21 cellular contexts compared by ENCODE assay signal in the genomic region with DNA sequence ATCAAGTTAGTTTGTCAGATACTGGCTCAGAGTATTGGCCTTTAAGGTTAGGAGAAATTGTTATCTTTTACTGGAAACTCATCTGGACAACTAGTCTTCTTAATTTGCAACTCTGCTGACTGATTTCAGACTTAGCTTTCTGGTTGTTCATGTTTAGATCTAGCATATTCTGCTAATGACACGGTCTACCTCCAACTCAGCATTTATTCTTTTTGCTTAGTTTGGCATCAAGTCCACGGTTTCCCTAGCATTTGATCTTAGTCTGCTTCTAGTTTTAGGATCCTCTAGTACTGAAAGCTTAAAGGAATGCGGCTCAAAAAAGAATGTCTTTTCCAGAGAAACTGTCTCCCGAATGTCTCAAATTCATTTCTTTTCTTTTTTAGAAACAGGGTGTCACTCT.
DNase-seq lines count a peak whose midpoint lies in the region; ATAC-seq, FAIRE-seq and TF ChIP-seq lines count a peak whose summit lies in the region.
"Had no signal": no experiment of that assay in that cellular context is flagged by ENCODE, and none has a peak within 500 bp of the region (broad histone marks: within the 10 kb centered on the region; RNA-seq: fewer than 3 reads in every experiment).

No MANE protein-coding gene starts in this region.

- no peaks in the 10 kb centered on the region for H3K27me3 Mint-ChIP-seq in activated T-helper 17 cell treated with anti-CD3 and anti-CD28 coated beads, Interleukin-2, amount 50 U/mL, for 72 hours
- H3K27me3 Mint-ChIP-seq: CD8-positive, alpha-beta memory T cell; IgD-negative memory B cell had no signal

- POLR2A ChIA-PET in AG04450 (lab: Yijun Ruan, JAX), result no interaction called here

- H3K4me3 Mint-ChIP-seq in activated T-helper 17 cell treated with anti-CD3 and anti-CD28 coated beads, Interleukin-2, amount 50 U/mL, for 72 hours, result no peak overlapping the region
- H3K4me3 Mint-ChIP-seq: CD8-positive, alpha-beta memory T cell; IgD-negative memory B cell had no signal

- DNase-seq in AG04450 (ENCODE audit: low read depth, low spot score) (peak; percentile 16), choroid plexus epithelial cell (ENCODE audit: low read depth) (peak; percentile 27), iris pigment epithelial cell (ENCODE audit: low read depth) (peak; percentile 16), anterior cingulate cortex (lab: John Stamatoyannopoulos, UW) (no peak), NCI-H128 (lab: John Stamatoyannopoulos, UW; ENCODE audit: unreplicated experiment) (no peak), GM12891 (ENCODE audit: insufficient read length, low spot score) (no peak)
- no peak for DNase-seq in activated CD8-positive, alpha-beta memory T cell treated with anti-CD3 and anti-CD28 coated beads for 24 hours
- DNase-seq: 8988T; Calu3; CD8-positive, alpha-beta memory T cell; GDM1; Karpas-422; MV-4-11; NCI-H1417; NCI-H187; NCI-H446; NCI-H526; Peyer's patch had no signal

- no peak overlapping the region for H3K27ac ChIP-seq in AG04450 (ENCODE audit: low read depth, low read length)
- H3K27ac ChIP-seq: C4-2B, Peyer's patch had no signal

- no peak for TF ChIP-seq POLR2A in GM12891 (IDR thresholded peaks at IDR 0.05; ENCODE audit: low read depth, low read length)

- no peak for ATAC-seq in activated T-helper 17 cell treated with anti-CD3 and anti-CD28 coated beads, Interleukin-2, amount 50 U/mL, for 72 hours (replicated peaks)

- no peaks in the 10 kb centered on the region for H3K9me3 ChIP-seq in AG04450 (ENCODE audit: control insufficient read depth, insufficient read depth, low read length)
- H3K9me3 ChIP-seq: Peyer's patch had no signal

- no peaks in the 10 kb centered on the region for H3K9me3 Mint-ChIP-seq in activated T-helper 17 cell treated with anti-CD3 and anti-CD28 coated beads, Interleukin-2, amount 50 U/mL, for 72 hours
- H3K9me3 Mint-ChIP-seq: CD8-positive, alpha-beta memory T cell; IgD-negative memory B cell had no signal

- CTCF ChIA-PET in AG04450 (lab: Charles Lee), result no interaction called here

- H3K4me1 Mint-ChIP-seq in activated T-helper 17 cell treated with anti-CD3 and anti-CD28 coated beads, Interleukin-2, amount 50 U/mL, for 72 hours, result no peaks in the 10 kb centered on the region
- H3K4me1 Mint-ChIP-seq: CD8-positive, alpha-beta memory T cell had no signal

- no peak for FAIRE-seq in GM12891 (lab: Jason Lieb, UNC)

- H3K4me3 ChIP-seq in AG04450 (ENCODE audit: low read depth, low read length), result no peak overlapping the region
- no peak overlapping the region for H3K4me3 ChIP-seq in choroid plexus epithelial cell (ENCODE audit: low read depth, low read length)
- H3K4me3 ChIP-seq: Peyer's patch had no signal

- peaks cover 5% of the 10 kb centered on the region for H3K36me3 Mint-ChIP-seq in activated T-helper 17 cell treated with anti-CD3 and anti-CD28 coated beads, Interleukin-2, amount 50 U/mL, for 72 hours (ENCODE audit: low read depth)

- H3K27ac Mint-ChIP-seq in activated T-helper 17 cell treated with anti-CD3 and anti-CD28 coated beads, Interleukin-2, amount 50 U/mL, for 72 hours, result peak overlapping the region; percentile 2
- H3K27ac Mint-ChIP-seq: IgD-negative memory B cell had no signal

- H3K27me3 ChIP-seq in AG04450 (ENCODE audit: control insufficient read depth, insufficient read depth, low read length), result no peaks in the 10 kb centered on the region
- H3K27me3 ChIP-seq: Peyer's patch had no signal

- no peak for TF ChIP-seq CTCF in AG04450 (IDR thresholded peaks at IDR 0.05; ENCODE audit: low read depth, low read length)
- no peak for TF ChIP-seq CTCF in choroid plexus epithelial cell (conservative IDR thresholded peaks at IDR 0.05; ENCODE audit: low read depth, low read length)

TF ChIP-seq in GM12891, 5 proteins besides CTCF, POLR2A, EP300 and RAD21:
- TF ChIP-seq PAX5 (IDR thresholded peaks at IDR 0.05; ENCODE audit: insufficient read depth, low read length, severe bottlenecking) (no peak), POU2F2 (IDR thresholded peaks at IDR 0.05; ENCODE audit: low read depth, low read length) (no peak), SPI1 (IDR thresholded peaks at IDR 0.05; ENCODE audit: low read depth, low read length) (no peak), POLR2AphosphoS5 (IDR thresholded peaks at IDR 0.05; ENCODE audit: low read depth, low read length) (no peak), TAF1 (IDR thresholded peaks at IDR 0.05; ENCODE audit: low read depth, low read length) (no peak)
TF ChIP-seq in GM12891: peak in this region for 0.

Comparison
In these comparisons a context has a peak if more than half of its experiments do, and no peak if none do; other contexts are left out.
1. DNase-seq: peak in AG04450 (single experiment), choroid plexus epithelial cell (single experiment) and iris pigment epithelial cell (single experiment); none in anterior cingulate cortex (0 of 58), NCI-H128 (single experiment), activated CD8-positive, alpha-beta memory T cell treated with anti-CD3 and anti-CD28 coated beads for 24 hours (single experiment) and GM12891 (single experiment).